11 cellular contexts compared by ENCODE assay signal in genomic region chr1:87392241-87393192, GRCh38.
DNase-seq lines count a peak whose midpoint lies in the region; ATAC-seq and TF ChIP-seq lines count a peak whose summit lies in the region.
"Had no signal": no experiment of that assay in that cellular context is flagged by ENCODE, and none has a peak within 500 bp of the region (broad histone marks: within the 10 kb centered on the region; RNA-seq: fewer than 3 reads in every experiment).

No MANE protein-coding gene starts in this region.

- H3K9me3 ChIP-seq in neural progenitor cell (ENCODE audit: low read depth): peaks cover 5% of the 10 kb centered on the region

- H3K9me3 Mint-ChIP-seq in neural progenitor cell: no peaks in the 10 kb centered on the region

- H3K36me3 ChIP-seq in neural progenitor cell: no peaks in the 10 kb centered on the region

- no peak overlapping the region for H3K4me2 ChIP-seq in neural progenitor cell

- no peaks in the 10 kb centered on the region for H4K20me1 ChIP-seq in neural progenitor cell (ENCODE audit: low read depth)

- no peak overlapping the region for H2AFZ ChIP-seq in neural progenitor cell (replicated peaks)

- H3K4me3 Mint-ChIP-seq in neural progenitor cell: no peak overlapping the region
- H3K4me3 Mint-ChIP-seq: activated CD8-positive, alpha-beta memory T cell treated with anti-CD3 and anti-CD28 coated beads, Interleukin-2, amount 10 ng/mL, durations not matched to agents 7 days and 5 days had no signal

- no peak for ATAC-seq in activated CD4-positive, CD25-positive, alpha-beta regulatory T cell treated with anti-CD3 and anti-CD28 coated beads, Interleukin-2, amount 50 U/mL, for 24 hours
- ATAC-seq: activated CD8-positive, alpha-beta memory T cell treated with anti-CD3 and anti-CD28 coated beads, Interleukin-2, amount 10 ng/mL, durations not matched to agents 7 days and 5 days had no signal

- no peaks in the 10 kb centered on the region for H3K79me2 ChIP-seq in neural progenitor cell (ENCODE audit: low read depth)

- H3K4me1 Mint-ChIP-seq in neural progenitor cell: peaks cover 6% of the 10 kb centered on the region
- H3K4me1 Mint-ChIP-seq: activated CD8-positive, alpha-beta memory T cell treated with anti-CD3 and anti-CD28 coated beads, Interleukin-2, amount 10 ng/mL, durations not matched to agents 7 days and 5 days had no signal

- H3K9ac ChIP-seq in neural progenitor cell: no peak overlapping the region

- no peak overlapping the region for H3K4me3 ChIP-seq in neural progenitor cell

- H3K4me1 ChIP-seq in neural progenitor cell: peaks cover 3% of the 10 kb centered on the region

- TF ChIP-seq CTCF in neural progenitor cell (IDR thresholded peaks at IDR 0.05): no peak

- H3K27me3 Mint-ChIP-seq in neural progenitor cell (ENCODE audit: insufficient read depth, low read depth): no peaks in the 10 kb centered on the region
- H3K27me3 Mint-ChIP-seq: activated CD8-positive, alpha-beta memory T cell treated with anti-CD3 and anti-CD28 coated beads, Interleukin-2, amount 10 ng/mL, durations not matched to agents 7 days and 5 days had no signal

- H3F3A ChIP-seq in neural progenitor cell (ENCODE audit: low read depth): no peaks in the 10 kb centered on the region

- H3K36me3 Mint-ChIP-seq in neural progenitor cell: no peaks in the 10 kb centered on the region
- H3K36me3 Mint-ChIP-seq: activated CD8-positive, alpha-beta memory T cell treated with anti-CD3 and anti-CD28 coated beads, Interleukin-2, amount 10 ng/mL, durations not matched to agents 7 days and 5 days had no signal

- DNase-seq in GM04503 (ENCODE audit: low read depth): peak; percentile 27
- DNase-seq in NCI-H69 (lab: John Stamatoyannopoulos, UW): peak; percentile 75
- DNase-seq in epithelial cell of prostate (ENCODE audit: low read depth, low spot score): no peak
- peak; percentile 91 for DNase-seq in renal cortical epithelial cell (ENCODE audit: low read depth)
- DNase-seq in neural progenitor cell (ENCODE audit: low spot score): no peak
- no peak for DNase-seq in activated CD4-positive, alpha-beta T cell treated with anti-CD3 and anti-CD28 coated beads for 4 hours
- DNase-seq in activated CD4-positive, alpha-beta T cell treated with anti-CD3 and anti-CD28 coated beads for 48 hours: no peak
- DNase-seq: activated CD8-positive, alpha-beta memory T cell treated with anti-CD3 and anti-CD28 coated beads, Interleukin-2, amount 10 ng/mL, durations not matched to agents 7 days and 5 days; hypothalamus; T-helper 1 cell had no signal

- H3K27me3 ChIP-seq in neural progenitor cell: no peaks in the 10 kb centered on the region

- no peak overlapping the region for H3K27ac Mint-ChIP-seq in neural progenitor cell
- H3K27ac Mint-ChIP-seq: activated CD8-positive, alpha-beta memory T cell treated with anti-CD3 and anti-CD28 coated beads, Interleukin-2, amount 10 ng/mL, durations not matched to agents 7 days and 5 days had no signal

- H3K27ac ChIP-seq in epithelial cell of prostate (peak overlapping the region; percentile 51), neural progenitor cell (no peak overlapping the region)

Comparison
In these comparisons a context has a peak if more than half of its experiments do, and no peak if none do; other contexts are left out.
1. DNase-seq: peak in GM04503 (single experiment), NCI-H69 (single experiment) and renal cortical epithelial cell (single experiment); none in epithelial cell of prostate (single experiment), neural progenitor cell (single experiment), activated CD4-positive, alpha-beta T cell treated with anti-CD3 and anti-CD28 coated beads for 4 hours (0 of 2) and activated CD4-positive, alpha-beta T cell treated with anti-CD3 and anti-CD28 coated beads for 48 hours (single experiment).